ENCODE assay signal across 20 cellular contexts in the genomic region with DNA sequence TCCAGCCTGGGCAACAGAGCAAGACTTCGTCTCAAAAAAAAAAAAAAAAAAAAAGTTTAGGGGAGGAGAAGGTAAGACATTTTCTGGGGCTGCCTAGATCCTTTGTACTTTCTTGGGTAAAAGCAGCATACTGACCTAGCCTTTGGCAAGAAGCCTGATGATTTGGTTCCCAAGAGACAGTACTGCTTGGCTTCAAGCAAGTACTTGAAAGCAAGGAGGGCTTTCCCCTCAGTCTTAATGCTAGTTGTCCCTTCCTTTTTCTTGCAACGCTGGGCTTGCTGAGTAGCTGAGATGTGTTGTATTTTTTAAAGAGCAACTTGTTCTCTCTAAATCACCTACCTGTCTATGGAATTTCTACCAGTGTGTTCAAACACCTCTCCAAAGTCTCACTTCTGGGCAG.
A peak's percentile ranks its signal among the peaks of the same experiment; 100 is the strongest.
DNase-seq lines count a peak whose midpoint lies in the region; ATAC-seq and TF ChIP-seq lines count a peak whose summit lies in the region.
"Had no signal": no experiment of that assay in that cellular context is flagged by ENCODE, and none has a peak within 500 bp of the region (broad histone marks: within the 10 kb centered on the region; RNA-seq: fewer than 3 reads in every experiment).

No MANE protein-coding gene starts in this region.

- peaks cover 6 to 7% of the 10 kb centered on the region in 2 donors for H3K4me1 ChIP-seq in thyroid gland
- H3K4me1 ChIP-seq: foreskin keratinocyte, tibial nerve had no signal

- no peak overlapping the region for H3K27ac ChIP-seq in thyroid gland
- H3K27ac ChIP-seq: foreskin keratinocyte, PC-9, SK-N-MC, tibial nerve had no signal

- WGBS in thyroid gland, 2 donors: 19 to 27% methylated on average over 2 of the region's 2 CpGs

- H3K4me3 ChIP-seq in fibroblast of pulmonary artery (replicated peaks; ENCODE audit: low read depth, low read length) (no peak overlapping the region), thyroid gland (replicated peaks in 1 of 3) (no peak overlapping the region)
- H3K4me3 ChIP-seq: PC-9, SK-N-MC, tibial nerve had no signal

- TF ChIP-seq POLR2A in thyroid gland (IDR thresholded peaks at IDR 0.05): no peak

- H3K9me3 ChIP-seq in thyroid gland: no peaks in the 10 kb centered on the region
- H3K9me3 ChIP-seq: tibial nerve had no signal

- no peaks in the 10 kb centered on the region for H3K36me3 ChIP-seq in thyroid gland
- H3K36me3 ChIP-seq: tibial nerve had no signal

- no peaks in the 10 kb centered on the region for H3K27me3 ChIP-seq in thyroid gland
- H3K27me3 ChIP-seq: foreskin keratinocyte, tibial nerve had no signal

- intact Hi-C loops in Right ventricle myocardium superior (cut with DNase I): no loop called here
- intact Hi-C loops in left cardiac atrium (cut with DNase I): no loop called here
- intact Hi-C loops in thyroid gland (cut with DNase I): no loop called here

- TF ChIP-seq CTCF in fibroblast of pulmonary artery (IDR thresholded peaks at IDR 0.05; ENCODE audit: low read length, missing control alignments): no peak
- no peak for TF ChIP-seq CTCF in thyroid gland (IDR thresholded peaks at IDR 0.05)

- DNase-seq in Right ventricle myocardium superior: no peak
- DNase-seq in left cardiac atrium: no peak
- peak; percentile 25 for DNase-seq in NCI-H69 (lab: John Stamatoyannopoulos, UW)
- peak; percentile 82 for DNase-seq in fibroblast of pulmonary artery (ENCODE audit: low read depth)
- DNase-seq in thyroid gland: peak; percentile 54 to 71
- no peak for DNase-seq in AG08396 (ENCODE audit: low spot score)
- DNase-seq: 8988T; activated CD4-positive, CD25-positive, alpha-beta regulatory T cell treated with anti-CD3 and anti-CD28 coated beads, Interleukin-2, amount 50 U/mL, for 72 hours; foreskin keratinocyte; kidney glomerular epithelial cell; NCI-H1436 treated with DMSO at 0.1 percent for 48 hours; nephron progenitor cell; PC-9; small intestine; T-helper 9 cell had no signal

- ATAC-seq in Right ventricle myocardium superior (ENCODE audit: poor library complexity) (peak; percentile 38), left cardiac atrium (no peak), GM21528 (IDR thresholded peaks at IDR 0.05; ENCODE audit: low FRiP score, unreplicated experiment) (no peak), GM21367 (IDR thresholded peaks at IDR 0.05; ENCODE audit: unreplicated experiment) (no peak)
- ATAC-seq: activated T-helper 17 cell treated with anti-CD3 and anti-CD28 coated beads, Interleukin-2, amount 50 U/mL, for 72 hours; foreskin keratinocyte had no signal

Comparison
In these comparisons a context has a peak if more than half of its experiments do, and no peak if none do; other contexts are left out.
1. DNase-seq: peak in NCI-H69 (single experiment), fibroblast of pulmonary artery (single experiment) and thyroid gland (2 of 2); none in Right ventricle myocardium superior (single experiment), left cardiac atrium (single experiment) and AG08396 (single experiment).